In the genomic region with DNA sequence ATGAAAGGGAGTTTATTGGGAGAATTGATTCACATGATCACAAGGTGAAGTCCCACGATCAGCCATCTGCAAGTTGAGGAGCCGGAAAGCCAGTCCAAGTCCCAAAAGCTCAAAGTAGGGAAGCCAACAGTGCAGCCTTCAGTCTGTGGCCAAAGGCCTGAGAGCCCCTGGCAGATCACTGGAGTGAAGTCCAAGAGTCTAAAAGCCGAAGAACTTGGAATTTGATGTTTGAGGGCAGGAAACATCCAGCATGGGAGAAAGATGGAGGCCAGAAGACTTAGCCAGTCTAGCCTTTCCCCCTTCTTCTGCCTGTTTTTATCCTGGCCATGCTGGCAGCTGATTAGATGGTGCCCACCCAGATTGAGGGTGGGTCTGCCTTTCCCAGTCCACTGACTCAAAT, we compare ENCODE assay signal across 2 cellular contexts.
TF ChIP-seq lines count a peak whose summit lies in the region.

No MANE protein-coding gene starts in this region.

TF ChIP-seq in HEK293, 187 proteins besides CTCF, POLR2A, EP300 and RAD21:
- TF ChIP-seq ZNF10 (tag by site-specific recombination; IDR thresholded peaks at IDR 0.05), result 0 out of 2 replicates have a peak, but pooled peaks have one; percentile 17

TF ChIP-seq in liver, 16 proteins besides CTCF, POLR2A, EP300 and RAD21:
- TF ChIP-seq HNF4G (IDR thresholded peaks at IDR 0.05) (peak; percentile 72), HNF4A (conservative IDR thresholded peaks at IDR 0.05) (peak; percentile 88 to 92), JUND (IDR thresholded peaks at IDR 0.05) (peak in 1 of 2 donors; percentile 18), RXRA (IDR thresholded peaks at IDR 0.05) (peak in 1 of 2 donors; percentile 41), YY1 (IDR thresholded peaks at IDR 0.05) (peak; percentile 53)
